Comparison of ENCODE assay signal across 8 cellular contexts in genomic region chr11:47454251-47454650, GRCh38. TPM values are rescaled to one million over a fixed set of nuclear protein-coding genes. Genes with fewer than 3 reads are reported as not detected.
DNase-seq lines count a peak whose midpoint lies in the region; ATAC-seq and TF ChIP-seq lines count a peak whose summit lies in the region.
"Not testable (repeated sequence)": the region's sequence is repeated elsewhere in the genome, so short reads cannot be mapped to it uniquely, and the experiment has no call there.

No MANE protein-coding gene starts in this region.

- DNase-seq in GM12864 (ENCODE audit: low read depth) (peak; percentile 61), NCI-H510A treated with DMSO at 0.1 percent for 48 hours (lab: John Stamatoyannopoulos, UW) (peak; percentile 24), hippocampal formation (lab: John Stamatoyannopoulos, UW) (peak; percentile 52 to 75), retinal pigment epithelial cell (ENCODE audit: low read depth) (peak; percentile 49), aorta (peak; percentile 82 to 85)

- H3K27me3 ChIP-seq in aorta (ENCODE audit: control insufficient read depth in 1 of 2, insufficient read depth in 2 of 2, low read length in 1 of 2), result not testable (repeated sequence)

- not testable (repeated sequence) for H3K36me3 Mint-ChIP-seq in brain

- ATAC-seq in HG03565 (IDR thresholded peaks at IDR 0.05; ENCODE audit: unreplicated experiment) (peak; percentile 57), aorta (ENCODE audit: low FRiP score) (peak; percentile 93)

- not testable (repeated sequence) for H3K4me1 Mint-ChIP-seq in brain

- H3K4me1 ChIP-seq in aorta (ENCODE audit: control insufficient read depth in 1 of 2, insufficient read depth in 2 of 2, low read length in 2 of 2), result not testable (repeated sequence)

- not testable (repeated sequence) for H3K4me3 Mint-ChIP-seq in brain

- peak overlapping the region in 3 of 5 experiments; percentile 44 to 89 (median 59) for H3K27ac Mint-ChIP-seq in brain

- H3K36me3 ChIP-seq in aorta (ENCODE audit: control insufficient read depth in 1 of 2, insufficient read depth in 2 of 2, low read length in 1 of 2), result not testable (repeated sequence)

- intact Hi-C loops in aorta (cut with DNase I), result loop anchor here in 1 of 2 donors (1.0 kb wide), 1 partner anchor 80 kb away; no protein-coding TSS in a partner anchor

- H3K27me3 Mint-ChIP-seq in brain, result not testable (repeated sequence)

- H3K27ac ChIP-seq in aorta (ENCODE audit: low read depth in 1 of 2, low read length in 2 of 2), result not testable (repeated sequence)

- H3K9me3 ChIP-seq in aorta (ENCODE audit: control insufficient read depth, low read length), result not testable (repeated sequence)

- TF ChIP-seq CTCF in GM12864 (IDR thresholded peaks at IDR 0.05; ENCODE audit: low read depth, low read length, missing control alignments) (peak; percentile 82), WI38 (IDR thresholded peaks at IDR 0.05; ENCODE audit: low read depth, low read length) (peak; percentile 79), brain (conservative IDR thresholded peaks at IDR 0.05) (peak; percentile 63 to 77), retinal pigment epithelial cell (conservative IDR thresholded peaks at IDR 0.05; ENCODE audit: low read depth, low read length) (peak; percentile 92)

- H3K4me3 ChIP-seq in GM12864 (ENCODE audit: low read depth, low read length); WI38 (ENCODE audit: low read depth, low read length); retinal pigment epithelial cell (ENCODE audit: low read length); aorta (ENCODE audit: low read length in 2 of 2): not testable (repeated sequence)

- 2 to 4% methylated on average over 7 of the region's 7 CpGs for WGBS in aorta, 2 donors

- H3K9me3 Mint-ChIP-seq in brain, result not testable (repeated sequence)

RNA-seq across cellular contexts. Expression of gene RAPSN, which starts 5.3 kb away (rescaled TPM):
- polyA plus RNA-seq in brain (ENCODE audit: insufficient read depth, low read depth, low replicate concordance) (0.24 TPM), aorta (under 1 TPM in 1 of 2 donors, not detected in 1; 0.46 TPM)
- under 1 TPM; 0.66 to 0.71 TPM for total RNA-seq in aorta

RNA-seq across cellular contexts. Expression of gene PSMC3, which starts 28.0 kb away (rescaled TPM):
- 196 TPM for polyA plus RNA-seq in brain (ENCODE audit: insufficient read depth, low read depth, low replicate concordance)
- 100 to 1,000 TPM in 1 of 2 donors, 10 to 100 TPM in 1; 84.2 to 117 TPM for total RNA-seq in aorta
- 100 to 1,000 TPM; 181 to 204 TPM for polyA plus RNA-seq in aorta

RNA-seq across cellular contexts. Expression of gene SLC39A13, which starts 45.9 kb away (rescaled TPM):
- polyA plus RNA-seq in brain (ENCODE audit: insufficient read depth, low read depth, low replicate concordance) (23.0 TPM), aorta (100 to 1,000 TPM in 1 of 2 donors, 10 to 100 TPM in 1; 34.7 to 118 TPM)
- 10 to 100 TPM; 75.1 to 88.9 TPM for total RNA-seq in aorta

Comparison
In these comparisons a context has a peak if more than half of its experiments do, and no peak if none do; other contexts are left out.
1. DNase-seq: peak in every context shown above with its lines; median percentile 84 in aorta; 64 in hippocampal formation; 61 in GM12864; 49 in retinal pigment epithelial cell; 24 in NCI-H510A treated with DMSO at 0.1 percent for 48 hours.